Comparison of ENCODE assay signal across 14 cellular contexts in the genomic region with DNA sequence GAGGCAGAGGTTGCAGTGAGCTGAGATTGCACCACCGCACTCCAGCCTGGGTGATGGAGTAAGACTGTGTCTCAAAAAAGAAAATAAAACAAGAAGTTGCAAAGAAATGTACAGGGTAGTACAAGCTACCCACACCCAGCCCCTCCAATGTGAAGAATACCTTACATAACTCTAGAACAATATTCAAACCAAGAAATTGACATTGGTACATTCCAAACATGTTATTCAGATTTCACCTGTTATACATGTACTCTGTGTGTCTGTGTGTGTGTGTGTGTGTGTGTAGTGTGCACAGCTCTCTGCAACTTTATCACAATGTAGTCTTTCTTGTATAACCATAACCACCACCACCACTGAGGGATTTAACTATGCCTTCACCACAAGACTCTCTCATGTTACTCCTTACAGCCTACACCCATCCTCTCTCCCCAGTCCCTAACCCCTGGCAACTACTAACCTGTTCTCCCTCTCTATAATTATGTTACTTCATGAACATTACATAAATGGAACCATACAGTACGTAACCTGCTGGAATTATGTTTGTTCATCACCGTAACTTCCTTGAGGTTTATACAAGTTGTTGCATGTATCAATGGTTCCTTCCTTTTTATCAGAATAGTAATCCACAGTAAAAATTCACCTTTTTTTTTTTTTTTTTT. TPM values are rescaled to one million over a fixed set of nuclear protein-coding genes. Genes with fewer than 3 reads are reported as not detected.
DNase-seq lines count a peak whose midpoint lies in the region; ATAC-seq and TF ChIP-seq lines count a peak whose summit lies in the region.
"Had no signal": no experiment of that assay in that cellular context is flagged by ENCODE, and none has a peak within 500 bp of the region (broad histone marks: within the 10 kb centered on the region; RNA-seq: fewer than 3 reads in every experiment).

No MANE protein-coding gene starts in this region.

- no peaks in the 10 kb centered on the region for H3K4me1 Mint-ChIP-seq in activated T-cell treated with anti-CD3 and anti-CD28 coated beads, Interleukin-2, amount 50 U/mL, for 24 hours (ENCODE audit: low read depth)
- H3K4me1 Mint-ChIP-seq: CD14-positive monocyte had no signal

- no peaks in the 10 kb centered on the region for H3K36me3 ChIP-seq in lower lobe of right lung
- H3K36me3 ChIP-seq: HAP-1 had no signal

- H3K27ac Mint-ChIP-seq in activated T-cell treated with anti-CD3 and anti-CD28 coated beads, Interleukin-2, amount 50 U/mL, for 24 hours = no peak overlapping the region
- H3K27ac Mint-ChIP-seq: CD8-positive, alpha-beta T cell had no signal

- ATAC-seq in lower lobe of right lung = peak; percentile 65 to 75
- ATAC-seq: CD8-positive, alpha-beta T cell had no signal

- no peaks in the 10 kb centered on the region for H3K9me3 ChIP-seq in lower lobe of right lung
- H3K9me3 ChIP-seq: HAP-1 had no signal

- H3K9me3 Mint-ChIP-seq in activated T-cell treated with anti-CD3 and anti-CD28 coated beads, Interleukin-2, amount 50 U/mL, for 24 hours = no peaks in the 10 kb centered on the region

- no peaks in the 10 kb centered on the region for H3K27me3 ChIP-seq in lower lobe of right lung (ENCODE audit: low read depth)

- DNase-seq in NAMALWA (ENCODE audit: low spot score) (peak; percentile 7), epithelial cell of prostate (ENCODE audit: low read depth, low spot score) (peak; percentile 85), lower lobe of right lung (no peak), GM10266 (ENCODE audit: extremely low spot score) (no peak)
- DNase-seq in activated CD4-positive, CD25-positive, alpha-beta regulatory T cell (lab: John Stamatoyannopoulos, UW) = no peak
- no peak for DNase-seq in activated T-cell treated with anti-CD3 and anti-CD28 coated beads, Interleukin-2, amount 50 U/mL, for 24 hours
- no peak for DNase-seq in stimulated activated CD4-positive, alpha-beta T cell treated with anti-CD3 and anti-CD28 coated beads, Interleukin-2, amount 100 ng/mL, for 24 hours
- DNase-seq: CD8-positive, alpha-beta T cell; COR-L47; DMS153; DMS79 treated with DMSO at 0.1 percent for 48 hours; EL had no signal

- H3K27ac ChIP-seq in epithelial cell of prostate (peak overlapping the region; percentile 58), lower lobe of right lung (no peak overlapping the region)

- H3K4me1 ChIP-seq in lower lobe of right lung = peaks cover 24% of the 10 kb centered on the region
- H3K4me1 ChIP-seq: HAP-1 had no signal

- intact Hi-C loops in lower lobe of right lung (cut with DNase I) = no loop called here

- H3K4me3 Mint-ChIP-seq in activated T-cell treated with anti-CD3 and anti-CD28 coated beads, Interleukin-2, amount 50 U/mL, for 24 hours = no peak overlapping the region
- H3K4me3 Mint-ChIP-seq: CD8-positive, alpha-beta T cell had no signal

- H3K27me3 Mint-ChIP-seq in activated T-cell treated with anti-CD3 and anti-CD28 coated beads, Interleukin-2, amount 50 U/mL, for 24 hours = peaks cover 69% of the 10 kb centered on the region

- TF ChIP-seq CTCF in lower lobe of right lung (IDR thresholded peaks at IDR 0.05) = no peak
- TF ChIP-seq CTCF in GM10266 (IDR thresholded peaks at IDR 0.05; ENCODE audit: control insufficient read depth, insufficient read depth, low read depth, missing control alignments) = no peak

- H3K4me3 ChIP-seq in lower lobe of right lung = no peak overlapping the region
- H3K4me3 ChIP-seq: HAP-1 had no signal

- H3K36me3 Mint-ChIP-seq in activated T-cell treated with anti-CD3 and anti-CD28 coated beads, Interleukin-2, amount 50 U/mL, for 24 hours (ENCODE audit: low read depth) = no peaks in the 10 kb centered on the region
- H3K36me3 Mint-ChIP-seq: CD14-positive monocyte; CD8-positive, alpha-beta T cell had no signal

RNA-seq across cellular contexts. Expression of a gene that starts 16.2 kb away (rescaled TPM):
- total RNA-seq in lower lobe of right lung = 115 TPM
- total RNA-seq: CD8-positive, alpha-beta T cell had no signal

Comparison
In these comparisons a context has a peak if more than half of its experiments do, and no peak if none do; other contexts are left out.
1. DNase-seq: peak in NAMALWA (single experiment) and epithelial cell of prostate (single experiment); none in lower lobe of right lung (single experiment), GM10266 (single experiment), activated CD4-positive, CD25-positive, alpha-beta regulatory T cell (0 of 4), activated T-cell treated with anti-CD3 and anti-CD28 coated beads, Interleukin-2, amount 50 U/mL, for 24 hours (single experiment) and stimulated activated CD4-positive, alpha-beta T cell treated with anti-CD3 and anti-CD28 coated beads, Interleukin-2, amount 100 ng/mL, for 24 hours (0 of 2).